In genomic region chr20:63854069-63854765, GRCh38 we compare ENCODE assay signal across 1 cellular context.
TF ChIP-seq lines count a peak whose summit lies in the region.

No MANE protein-coding gene starts in this region.

TF ChIP-seq in HepG2, 621 proteins besides CTCF, POLR2A, EP300 and RAD21 (continued from another document and continues in another):
- TF ChIP-seq HNRNPUL1 (IDR thresholded peaks at IDR 0.05; ENCODE audit: low read depth, low read length) (no peak), ZNF3 (CRISPR knock-in tag; IDR thresholded peaks at IDR 0.05) (no peak), GABPA (IDR thresholded peaks at IDR 0.05; ENCODE audit: low read depth, low read length) (no peak), GABPA (CRISPR knock-in tag; IDR thresholded peaks at IDR 0.05; ENCODE audit: low read depth) (peak; percentile 54; the same call in 1 of the 2 replicates), ADNP (CRISPR knock-in tag; IDR thresholded peaks at IDR 0.05) (no peak), ZNF160 (CRISPR knock-in tag; IDR thresholded peaks at IDR 0.05) (no peak), HNRNPK (IDR thresholded peaks at IDR 0.05; ENCODE audit: low read depth, low read length, poor library complexity, severe bottlenecking) (peak; percentile 65), IKZF4 (CRISPR knock-in tag; IDR thresholded peaks at IDR 0.05; ENCODE audit: borderline replicate concordance, low read depth, not compliant biosample characterization) (peak; percentile 32), SUZ12 (IDR thresholded peaks at IDR 0.05; ENCODE audit: low read depth, low read length) (no peak), KLF11 (CRISPR knock-in tag; IDR thresholded peaks at IDR 0.05) (no peak), ESRRA (CRISPR knock-in tag; IDR thresholded peaks at IDR 0.05; ENCODE audit: low read depth) (no peak), FOXA1 (IDR thresholded peaks at IDR 0.05) (no peak), FOXA1 (CRISPR knock-in tag; IDR thresholded peaks at IDR 0.05) (no peak), TRIM24 (CRISPR knock-in tag; IDR thresholded peaks at IDR 0.05) (no peak), ARID4A (CRISPR knock-in tag; IDR thresholded peaks at IDR 0.05; ENCODE audit: borderline replicate concordance) (peak; percentile 64; the same call in 1 of the 2 replicates), ZNF367 (CRISPR knock-in tag; IDR thresholded peaks at IDR 0.05; ENCODE audit: borderline replicate concordance) (peak; percentile 79; the same call in 1 of the 2 replicates), ZNF333 (CRISPR knock-in tag; IDR thresholded peaks at IDR 0.05; ENCODE audit: borderline replicate concordance) (no peak; the same call in 1 of the 2 replicates), BRD4 (CRISPR knock-in tag; IDR thresholded peaks at IDR 0.05) (peak; percentile 84), PHF5A (CRISPR knock-in tag; IDR thresholded peaks at IDR 0.05; ENCODE audit: low read depth, unreplicated experiment) (no peak), ZNF672 (CRISPR knock-in tag; IDR thresholded peaks at IDR 0.05) (no peak), KDM6A (CRISPR knock-in tag; IDR thresholded peaks at IDR 0.05; ENCODE audit: low read depth) (no peak), ZNF660 (CRISPR knock-in tag; IDR thresholded peaks at IDR 0.05; ENCODE audit: borderline replicate concordance, low read depth) (no peak), ZNF652 (CRISPR knock-in tag; IDR thresholded peaks at IDR 0.05; ENCODE audit: borderline replicate concordance, low read depth) (no peak), NPAS2 (CRISPR knock-in tag; IDR thresholded peaks at IDR 0.05; ENCODE audit: borderline replicate concordance) (no peak), FOXJ3 (CRISPR knock-in tag; IDR thresholded peaks at IDR 0.05; ENCODE audit: borderline replicate concordance) (peak; percentile 38; the same call in 1 of the 2 replicates), ZBTB33 (CRISPR knock-in tag; IDR thresholded peaks at IDR 0.05) (no peak), ZFYVE20 (CRISPR knock-in tag; IDR thresholded peaks at IDR 0.05; ENCODE audit: borderline replicate concordance, low read depth) (no peak), ZNF556 (CRISPR knock-in tag; IDR thresholded peaks at IDR 0.05; ENCODE audit: borderline replicate concordance) (peak; percentile 78; the same call in 1 of the 2 replicates), NR3C1 (CRISPR knock-in tag; IDR thresholded peaks at IDR 0.05) (no peak; the same call in 1 of the 2 replicates), MXD3 (CRISPR knock-in tag; IDR thresholded peaks at IDR 0.05) (no peak), ZFP36L2 (CRISPR knock-in tag; IDR thresholded peaks at IDR 0.05) (no peak), DZIP1 (CRISPR knock-in tag; IDR thresholded peaks at IDR 0.05) (no peak), TEAD3 (CRISPR knock-in tag; optimal IDR thresholded peaks at IDR 0.05; ENCODE audit: borderline replicate concordance) (peak; percentile 58), SNAPC4 (CRISPR knock-in tag; IDR thresholded peaks at IDR 0.05) (no peak; the same call in 1 of the 2 replicates), ZNF709 (CRISPR knock-in tag; IDR thresholded peaks at IDR 0.05) (no peak; the same call in 1 of the 2 replicates), ZNF205 (CRISPR knock-in tag; IDR thresholded peaks at IDR 0.05) (no peak), GLMP (CRISPR knock-in tag; IDR thresholded peaks at IDR 0.05; ENCODE audit: borderline replicate concordance) (no peak), RNF2 (conservative IDR thresholded peaks at IDR 0.05; ENCODE audit: low read depth) (no peak), MTF1 (CRISPR knock-in tag; IDR thresholded peaks at IDR 0.05) (no peak), SRY (CRISPR knock-in tag; IDR thresholded peaks at IDR 0.05) (no peak), ZBTB1 (CRISPR knock-in tag; IDR thresholded peaks at IDR 0.05; ENCODE audit: borderline replicate concordance) (peak; percentile 19; the same call in 1 of the 2 replicates), TBX3 (IDR thresholded peaks at IDR 0.05; ENCODE audit: borderline replicate concordance) (no peak), ZNF225 (CRISPR knock-in tag; IDR thresholded peaks at IDR 0.05) (no peak), SRSF4 (IDR thresholded peaks at IDR 0.05; ENCODE audit: low read depth, low read length, poor library complexity, severe bottlenecking) (no peak), ZBTB37 (CRISPR knock-in tag; IDR thresholded peaks at IDR 0.05) (no peak), ZNF616 (CRISPR knock-in tag; IDR thresholded peaks at IDR 0.05; ENCODE audit: low read depth) (0 out of 2 replicates have a peak, but pooled peaks have one; percentile 55), ZFAT (CRISPR knock-in tag; conservative IDR thresholded peaks at IDR 0.05) (no peak), NFYC (CRISPR knock-in tag; IDR thresholded peaks at IDR 0.05) (no peak), ZNF430 (CRISPR knock-in tag; IDR thresholded peaks at IDR 0.05) (no peak), GTF3A (CRISPR knock-in tag; conservative IDR thresholded peaks at IDR 0.05) (no peak), ZNF558 (CRISPR knock-in tag; IDR thresholded peaks at IDR 0.05; ENCODE audit: borderline replicate concordance) (no peak), ZKSCAN1 (IDR thresholded peaks at IDR 0.05; ENCODE audit: low read length) (no peak), ZNF33A (CRISPR knock-in tag; IDR thresholded peaks at IDR 0.05; ENCODE audit: borderline replicate concordance) (no peak), SETDB1 (CRISPR knock-in tag; IDR thresholded peaks at IDR 0.05; ENCODE audit: borderline replicate concordance) (no peak), MAFF (IDR thresholded peaks at IDR 0.05; ENCODE audit: low read depth, low read length) (no peak), NCOA5 (CRISPR knock-in tag; IDR thresholded peaks at IDR 0.05) (no peak), RCOR2 (CRISPR knock-in tag; IDR thresholded peaks at IDR 0.05) (0 out of 2 replicates have a peak, but pooled peaks have one; percentile 13)
